Comparison of ENCODE assay signal across 9 cellular contexts in genomic region chr6:151663559-151663958, GRCh38.
"Had no signal": no experiment of that assay in that cellular context is flagged by ENCODE, and none has a peak within 500 bp of the region (broad histone marks: within the 10 kb centered on the region; RNA-seq: fewer than 3 reads in every experiment).

No MANE protein-coding gene starts in this region.

- H3K9me3 ChIP-seq: HAP-1 had no signal

- H3K4me3 Mint-ChIP-seq: HFFc6 had no signal

- H3K9me3 Mint-ChIP-seq: HFFc6 had no signal

- H3K27ac ChIP-seq: GM23248, HL-60 had no signal

- H3K4me3 ChIP-seq: GM23248, HAP-1, K562 had no signal

- H3K9ac ChIP-seq: GM23248 had no signal

- H3K4me1 ChIP-seq: HAP-1 had no signal

- H3K27ac Mint-ChIP-seq: HFFc6 had no signal

- DNase-seq: GM23248, GOT3, H7, HFFc6, IMR-90 had no signal

- FAIRE-seq: K562 had no signal

- H2AFZ ChIP-seq: GM23248 had no signal

- ATAC-seq: HCT116, K562 had no signal

- H3K36me3 ChIP-seq: HAP-1 had no signal
